In the genomic region with DNA sequence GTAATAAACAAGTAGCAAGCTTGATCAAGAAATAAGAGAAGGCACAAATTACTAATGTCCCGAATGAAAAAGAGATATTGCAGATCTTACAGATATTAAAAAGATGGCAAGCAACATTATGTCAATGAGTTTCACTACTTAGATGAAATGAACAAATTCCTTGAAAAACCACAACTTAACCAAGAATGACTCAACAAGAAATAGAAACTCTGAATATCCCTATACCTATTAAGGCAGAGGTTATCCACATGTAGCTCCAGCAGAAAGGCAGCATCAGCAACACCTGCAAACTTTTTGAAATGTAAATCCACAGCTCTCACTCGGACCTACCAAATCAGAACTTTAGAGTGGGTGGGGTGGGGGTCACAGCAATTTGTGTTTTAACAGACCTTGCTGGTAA, we compare ENCODE assay signal across 12 cellular contexts. TPM values are rescaled to one million over a fixed set of nuclear protein-coding genes. Genes with fewer than 3 reads are reported as not detected.
DNase-seq lines count a peak whose midpoint lies in the region; ATAC-seq, FAIRE-seq and TF ChIP-seq lines count a peak whose summit lies in the region.
"Had no signal": no experiment of that assay in that cellular context is flagged by ENCODE, and none has a peak within 500 bp of the region (broad histone marks: within the 10 kb centered on the region; RNA-seq: fewer than 3 reads in every experiment).

No MANE protein-coding gene starts in this region.

- H3K4me3 ChIP-seq in A549: no peak overlapping the region

- H3K9me3 ChIP-seq in A549: no peaks in the 10 kb centered on the region

- TF ChIP-seq EP300 in A549 (IDR thresholded peaks at IDR 0.05): no peak

- H3K27ac ChIP-seq in A549: peak overlapping the region; percentile 20 to 36; a peak in 4 of 6 replicates

- TF ChIP-seq CTCF in A549 (IDR thresholded peaks at IDR 0.05): no peak

- intact Hi-C loops in posterior vena cava (cut with DNase I): no loop called here

- ATAC-seq in A549 (no peak), GM18870 (IDR thresholded peaks at IDR 0.05; ENCODE audit: unreplicated experiment) (peak; percentile 65), HG03442 (IDR thresholded peaks at IDR 0.05; ENCODE audit: unreplicated experiment) (peak; percentile 49)
- ATAC-seq: activated T-cell treated with anti-CD3 and anti-CD28 coated beads, Interleukin-2, amount 50 U/mL, for 72 hours; sciatic nerve had no signal

- POLR2A ChIA-PET in A549 (lab: Yijun Ruan, JAX): no interaction called here

- no peak for DNase-seq in A549 (ENCODE audit: low read depth in 1 of 2, low spot score in 1 of 2)
- DNase-seq in amniotic epithelial cell (ENCODE audit: low read depth): peak; percentile 8
- DNase-seq in posterior vena cava (ENCODE audit: low spot score): no peak
- no peak for DNase-seq in NCI-H1436 (lab: John Stamatoyannopoulos, UW)
- no peak for DNase-seq in activated effector memory CD4-positive, alpha-beta T cell treated with anti-CD3 and anti-CD28 coated beads, Interleukin-2, amount 50 U/mL, for 16 hours
- no peak for DNase-seq in NK-92 treated with Interleukin-12 subunit alpha and Interleukin-12 subunit beta, amount 100 ng/mL, for 24 hours (lab: John Stamatoyannopoulos, UW)
- DNase-seq: activated T-cell treated with anti-CD3 and anti-CD28 coated beads, Interleukin-2, amount 50 U/mL, for 72 hours; NCI-H510A; SIG-M5 had no signal

- WGBS in A549 (ENCODE audit: missing lambda C conversion rate): 79% methylated on average over 2 of the region's 2 CpGs

- peaks cover 77% of the 10 kb centered on the region for H3K4me1 ChIP-seq in A549

- CTCF ChIA-PET in A549 (lab: Yijun Ruan, JAX): interaction anchor here (1.0 to 1.7 kb wide), 2 partner anchors 23 to 222 kb away, joined by 3 to 4 read pairs; no protein-coding TSS in a partner anchor

- FAIRE-seq in A549 (lab: Jason Lieb, UNC): no peak

- TF ChIP-seq RAD21 in A549 (conservative IDR thresholded peaks at IDR 0.05 in 1 of 2, IDR thresholded peaks at IDR 0.05 in 1 of 2): no peak

- H3K4me2 ChIP-seq in A549: peak overlapping the region; percentile 23; the same call in 2 of the 3 replicates

- TF ChIP-seq POLR2A in A549 (IDR thresholded peaks at IDR 0.05; ENCODE audit: low read length): no peak

TF ChIP-seq in A549, 52 proteins besides CTCF, POLR2A, EP300 and RAD21:
- TF ChIP-seq FOSB (CRISPR knock-in tag; IDR thresholded peaks at IDR 0.05) (no peak), MYC (IDR thresholded peaks at IDR 0.05; ENCODE audit: borderline replicate concordance, low read length) (no peak), PHF8 (IDR thresholded peaks at IDR 0.05; ENCODE audit: borderline replicate concordance, low read depth) (no peak), MAZ (IDR thresholded peaks at IDR 0.05; ENCODE audit: borderline replicate concordance, low read depth, low read length) (no peak), CHD2 (IDR thresholded peaks at IDR 0.05; ENCODE audit: low read length, partially characterized antibody) (no peak)

RNA-seq across cellular contexts. Expression of a gene that starts 33.6 kb away (rescaled TPM):
- polyA plus RNA-seq in A549 (2011; rRNA removed) (11.0 and 17.0 TPM in 2 replicates), A549 (2017; fragmentation: RNase III; extraction: RNeasy Plus Mini Kit Qiagen cat#74134 plus additional on column Dnase treatment) (8.0 to 8.5 TPM (median 8.1 TPM) in 3 replicates)
- 3.2 and 3.6 TPM in 2 replicates for polyA plus RNA-seq in A549 (2012; cell fraction: cytosol; rRNA removed)
- 6.1 and 10.4 TPM in 2 replicates for polyA plus RNA-seq in A549 (2012; cell fraction: nucleus; rRNA removed)
- 42.7 and 54.3 TPM in 2 replicates for polyA minus RNA-seq in A549 (2011; rRNA and poly(A)+ RNA removed)
- 10 to 100 TPM; 47.8 to 51.3 TPM for total RNA-seq in posterior vena cava
- total RNA-seq: activated T-cell treated with anti-CD3 and anti-CD28 coated beads, Interleukin-2, amount 50 U/mL, for 72 hours had no signal

Comparison
In these comparisons a context has a peak if more than half of its experiments do, and no peak if none do; other contexts are left out.
1. ATAC-seq: peak in GM18870 (single experiment) and HG03442 (single experiment); none in A549 (0 of 2).